Comparison of ENCODE assay signal across 15 cellular contexts in genomic region chr19:14511245-14511625, GRCh38. TPM values are rescaled to one million over a fixed set of nuclear protein-coding genes. Genes with fewer than 3 reads are reported as not detected.
DNase-seq lines count a peak whose midpoint lies in the region; ATAC-seq and TF ChIP-seq lines count a peak whose summit lies in the region.
"Had no signal": no experiment of that assay in that cellular context is flagged by ENCODE, and none has a peak within 500 bp of the region (broad histone marks: within the 10 kb centered on the region; RNA-seq: fewer than 3 reads in every experiment).

No MANE protein-coding gene starts in this region.

- peak overlapping the region; percentile 41 for H3K4me3 Mint-ChIP-seq in chondrocyte (ENCODE audit: unreplicated experiment)
- no peak overlapping the region for H3K4me3 Mint-ChIP-seq in nephron progenitor cell
- H3K4me3 Mint-ChIP-seq: activated CD4-positive, alpha-beta T cell treated with anti-CD3 and anti-CD28 coated beads, Interleukin-2, amount 10 ng/mL, durations not matched to agents 7 days and 5 days had no signal

- H3K9me3 Mint-ChIP-seq in chondrocyte (ENCODE audit: low read depth) (no peaks in the 10 kb centered on the region), nephron progenitor cell (no peaks in the 10 kb centered on the region)
- H3K9me3 Mint-ChIP-seq: activated CD4-positive, alpha-beta T cell treated with anti-CD3 and anti-CD28 coated beads, Interleukin-2, amount 10 ng/mL, durations not matched to agents 7 days and 5 days had no signal

- H3K9me3 ChIP-seq in BLaER1 treated with 17β-estradiol and CSF1 and Interleukin-3, amounts not matched to agents 10 nM and 100 nM (replicated peaks in 1 of 11) = no peaks in the 10 kb centered on the region
- H3K9me3 ChIP-seq: SJCRH30, thoracic aorta had no signal

- no peak for ATAC-seq in GM18498 (IDR thresholded peaks at IDR 0.05; ENCODE audit: unreplicated experiment)

- peaks cover 58 to 100% (median 97%) of the 10 kb centered on the region in 10 experiments for H3K4me1 ChIP-seq in BLaER1 treated with 17β-estradiol and CSF1 and Interleukin-3, amounts not matched to agents 10 nM and 100 nM

- H3K36me3 Mint-ChIP-seq in chondrocyte (ENCODE audit: low read depth) (peaks cover 16% of the 10 kb centered on the region), nephron progenitor cell (ENCODE audit: low read depth) (peaks cover 29% of the 10 kb centered on the region)

- DNase-seq in M059J (ENCODE audit: low read depth) (peak; percentile 37), chondrocyte (ENCODE audit: low spot score) (no peak), nephron progenitor cell (no peak), NCI-H2081 (lab: John Stamatoyannopoulos, UW) (no peak)
- DNase-seq in stimulated activated CD4-positive, alpha-beta T cell treated with anti-CD3 and anti-CD28 coated beads, Interleukin-2, amount 100 ng/mL, for 24 hours = no peak
- no peak for DNase-seq in stimulated activated CD4-positive, alpha-beta T cell treated with anti-CD3 and anti-CD28 coated beads, Interleukin-15, amount 100 ng/mL, for 24 hours
- DNase-seq: activated CD4-positive, alpha-beta T cell treated with anti-CD3 and anti-CD28 coated beads, Interleukin-2, amount 10 ng/mL, durations not matched to agents 7 days and 5 days; H7; islet precursor cell; SJCRH30 had no signal

- TF ChIP-seq CTCF in chondrocyte (IDR thresholded peaks at IDR 0.05) (no peak), nephron progenitor cell (IDR thresholded peaks at IDR 0.05) (no peak)

- peaks cover 0 to 15% (median 6%) of the 10 kb centered on the region in 11 experiments; a peak in 9 of 22 replicates for H3K27me3 ChIP-seq in BLaER1 treated with 17β-estradiol and CSF1 and Interleukin-3, amounts not matched to agents 10 nM and 100 nM
- H3K27me3 ChIP-seq: SJCRH30 had no signal

- peak overlapping the region in 10 of 11 experiments; percentile 71 to 86 (median 74); a peak in 21 of 22 replicates for H3K27ac ChIP-seq in BLaER1 treated with 17β-estradiol and CSF1 and Interleukin-3, amounts not matched to agents 10 nM and 100 nM
- H3K27ac ChIP-seq: SJCRH30, thoracic aorta had no signal

- H3K4me3 ChIP-seq in BLaER1 treated with 17β-estradiol and CSF1 and Interleukin-3, amounts not matched to agents 10 nM and 100 nM = peak overlapping the region in 2 of 10 experiments; percentile 4; a peak in 3 of 20 replicates
- H3K4me3 ChIP-seq: SJCRH30, thoracic aorta had no signal

- peaks cover 30 to 42% (median 35%) of the 10 kb centered on the region in 11 experiments for H3K36me3 ChIP-seq in BLaER1 treated with 17β-estradiol and CSF1 and Interleukin-3, amounts not matched to agents 10 nM and 100 nM

- H3K27me3 Mint-ChIP-seq in chondrocyte (ENCODE audit: low read depth) = no peaks in the 10 kb centered on the region
- peaks cover 2% of the 10 kb centered on the region for H3K27me3 Mint-ChIP-seq in nephron progenitor cell (ENCODE audit: low read depth, poor library complexity)
- H3K27me3 Mint-ChIP-seq: activated CD4-positive, alpha-beta T cell treated with anti-CD3 and anti-CD28 coated beads, Interleukin-2, amount 10 ng/mL, durations not matched to agents 7 days and 5 days had no signal

- H3K27ac Mint-ChIP-seq in chondrocyte (ENCODE audit: unreplicated experiment) (peak overlapping the region; percentile 93), nephron progenitor cell (peak overlapping the region; percentile 79)

- peaks cover 23 to 41% (median 30%) of the 10 kb centered on the region in 11 experiments for H4K20me1 ChIP-seq in BLaER1 treated with 17β-estradiol and CSF1 and Interleukin-3, amounts not matched to agents 10 nM and 100 nM

- peak overlapping the region; percentile 31 to 99 (median 88) for H3K4me2 ChIP-seq in BLaER1 treated with 17β-estradiol and CSF1 and Interleukin-3, amounts not matched to agents 10 nM and 100 nM

- peaks cover 51% of the 10 kb centered on the region for H3K4me1 Mint-ChIP-seq in chondrocyte (ENCODE audit: low read depth)
- peaks cover 65% of the 10 kb centered on the region for H3K4me1 Mint-ChIP-seq in nephron progenitor cell

- H3K9ac ChIP-seq in BLaER1 treated with 17β-estradiol and CSF1 and Interleukin-3, amounts not matched to agents 10 nM and 100 nM = peak overlapping the region; percentile 12 to 73 (median 58); a peak in 16 of 22 replicates

RNA-seq across cellular contexts. Expression of gene DNAJB1, which starts 7.0 kb away (rescaled TPM):
- total RNA-seq in M059J (2014; rRNA removed; shearing (Covaris generic)) = 114 and 138 TPM in 2 replicates
- 63.1 to 85.1 TPM (median 77.2 TPM) in 3 replicates for total RNA-seq in chondrocyte

RNA-seq across cellular contexts. Expression of gene GIPC1, which starts 15.3 kb away (rescaled TPM):
- 43.5 and 114 TPM in 2 replicates for total RNA-seq in M059J (2014; rRNA removed; shearing (Covaris generic))
- 83.7 to 107 TPM (median 99.6 TPM) in 3 replicates for total RNA-seq in chondrocyte

RNA-seq across cellular contexts. Expression of gene TECR, which starts 18.2 kb away (rescaled TPM):
- 126 and 160 TPM in 2 replicates for total RNA-seq in M059J (2014; rRNA removed; shearing (Covaris generic))
- total RNA-seq in chondrocyte = 69.4 to 98.0 TPM (median 70.7 TPM) in 3 replicates

RNA-seq across cellular contexts. Expression of gene PTGER1, which starts 36.1 kb away (rescaled TPM):
- total RNA-seq in M059J (2014; rRNA removed; shearing (Covaris generic)) = 0.12 TPM in 1 of 2 replicates, not detected in the other
- 0.29 to 1.6 TPM (median 1.4 TPM) in 3 replicates for total RNA-seq in chondrocyte
- total RNA-seq: LHCN-M2, occipital lobe had no signal
